In the genomic region with DNA sequence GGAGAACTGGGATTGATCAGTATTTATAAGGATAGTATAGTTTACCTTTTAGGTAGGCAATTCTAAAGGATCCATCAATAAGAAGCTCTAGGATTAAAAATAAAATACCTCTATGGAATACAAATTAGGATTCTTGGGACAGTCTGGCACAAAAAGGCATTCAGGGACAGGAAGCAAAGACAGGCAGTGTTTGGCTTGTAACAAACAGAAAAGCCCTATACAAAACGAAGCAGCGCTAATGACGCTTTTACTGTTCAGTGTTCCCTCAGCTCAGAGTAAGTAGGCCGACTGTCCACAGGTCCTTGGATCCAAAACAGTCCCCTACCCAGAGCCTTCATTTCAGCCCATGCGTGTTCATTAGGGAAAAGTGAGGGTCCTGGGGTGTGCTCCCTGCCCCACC, we compare ENCODE assay signal across 24 cellular contexts.
DNase-seq lines count a peak whose midpoint lies in the region; ATAC-seq, FAIRE-seq and TF ChIP-seq lines count a peak whose summit lies in the region.
"Had no signal": no experiment of that assay in that cellular context is flagged by ENCODE, and none has a peak within 500 bp of the region (broad histone marks: within the 10 kb centered on the region; RNA-seq: fewer than 3 reads in every experiment).

No MANE protein-coding gene starts in this region.

- H3K36me3 ChIP-seq in GM12878 (ENCODE audit: control insufficient read depth in 2 of 2, insufficient read depth in 2 of 2, low read length in 1 of 2): no peaks in the 10 kb centered on the region
- no peaks in the 10 kb centered on the region for H3K36me3 ChIP-seq in neural progenitor cell
- H3K36me3 ChIP-seq: MG63, Peyer's patch had no signal

- TF ChIP-seq EP300 in GM12878 (IDR thresholded peaks at IDR 0.05; ENCODE audit: borderline replicate concordance in 1 of 2, control insufficient read depth in 1 of 2, low read depth in 2 of 2, low read length in 2 of 2): no peak

- H3K4me1 ChIP-seq in GM12878 (ENCODE audit: control insufficient read depth, insufficient read depth, low read length) (peaks cover 19% of the 10 kb centered on the region), neural progenitor cell (peaks cover 8% of the 10 kb centered on the region)
- H3K4me1 ChIP-seq: Caco-2, Peyer's patch had no signal

- TF ChIP-seq RAD21 in GM12878 (IDR thresholded peaks at IDR 0.05; ENCODE audit: insufficient read depth, low read depth, low read length): no peak

- H3K9ac ChIP-seq in GM12878 (ENCODE audit: control insufficient read depth, insufficient read depth, low read length): no peak overlapping the region
- no peak overlapping the region for H3K9ac ChIP-seq in neural progenitor cell

- intact Hi-C loops in GM12878 (cut with micrococcal nuclease; ENCODE audit: unreplicated experiment): no loop called here
- intact Hi-C loops in activated CD8-positive, alpha-beta T cell treated with anti-CD3 and anti-CD28 coated beads for 36 hours (cut with micrococcal nuclease): no loop called here

- 79% methylated on average over 5 of the region's 5 CpGs for WGBS in GM12878 (ENCODE audit: insufficient coverage, insufficient replicate concordance, low lambda C conversion rate, missing lambda C conversion rate)

- no peak overlapping the region for H3K4me3 ChIP-seq in GM12878
- no peak overlapping the region for H3K4me3 ChIP-seq in neural progenitor cell
- H3K4me3 ChIP-seq: MG63, Peyer's patch had no signal

- DNase-seq in DMS153 (lab: John Stamatoyannopoulos, UW) (peak; percentile 12), DMS153 treated with DMSO at 0.1 percent for 48 hours (lab: John Stamatoyannopoulos, UW; ENCODE audit: unreplicated experiment) (no peak), GM12878 (ENCODE audit: low read depth, low spot score) (no peak), neural progenitor cell (ENCODE audit: low spot score) (no peak)
- no peak for DNase-seq in activated CD8-positive, alpha-beta T cell treated with anti-CD3 and anti-CD28 coated beads for 36 hours
- DNase-seq: Caco-2; CD8-positive, alpha-beta T cell; DMS79 treated with DMSO at 0.1 percent for 48 hours; KBM-7; MG63; NCI-H2029 treated with DMSO at 0.1 percent for 48 hours; NCI-H2227 treated with DMSO at 0.1 percent for 48 hours; NCI-H526 treated with DMSO at 0.1 percent for 48 hours; OCI-M1; Peyer's patch; SHP77 treated with DMSO at 0.1 percent for 48 hours had no signal

- CTCF ChIA-PET in GM12878 (lab: Yijun Ruan, JAX): interaction anchor here (2.1 kb wide), 1 partner anchor 24 kb away, joined by 8 read pairs; no protein-coding TSS in a partner anchor
- CTCF ChIA-PET in activated CD8-positive, alpha-beta T cell treated with anti-CD3 and anti-CD28 coated beads for 36 hours (lab: Charles Lee): interaction anchor here (1.3 kb wide), 2 partner anchors 31 to 96 kb away, joined by 4 read pairs; no protein-coding TSS in a partner anchor

- POLR2A ChIA-PET in GM12878 (lab: Charles Lee): interaction anchor here (0.9 kb wide), 1 partner anchor 47 kb away, joined by 3 read pairs; no protein-coding TSS in a partner anchor
- POLR2A ChIA-PET in activated CD8-positive, alpha-beta T cell treated with anti-CD3 and anti-CD28 coated beads for 36 hours (lab: Charles Lee): no interaction called here

- no peak overlapping the region for H3K4me3 Mint-ChIP-seq in neural progenitor cell
- H3K4me3 Mint-ChIP-seq in activated CD8-positive, alpha-beta T cell treated with anti-CD3 and anti-CD28 coated beads for 36 hours: no peak overlapping the region
- H3K4me3 Mint-ChIP-seq: B cell; CD8-positive, alpha-beta T cell had no signal

- ATAC-seq in GM12878: no peak
- ATAC-seq in activated CD8-positive, alpha-beta T cell treated with anti-CD3 and anti-CD28 coated beads for 36 hours: no peak
- ATAC-seq in GM21619 (IDR thresholded peaks at IDR 0.05; ENCODE audit: unreplicated experiment): no peak
- ATAC-seq in HG02884 (IDR thresholded peaks at IDR 0.05; ENCODE audit: unreplicated experiment): no peak
- ATAC-seq in GM21717 (IDR thresholded peaks at IDR 0.05; ENCODE audit: unreplicated experiment): no peak
- ATAC-seq: CD8-positive, alpha-beta T cell had no signal

- H3K27me3 ChIP-seq in GM12878 (replicated peaks in 1 of 2; ENCODE audit: control insufficient read depth in 2 of 2, insufficient read depth in 2 of 2, low read length in 1 of 2) (no peaks in the 10 kb centered on the region), neural progenitor cell (no peaks in the 10 kb centered on the region)
- H3K27me3 ChIP-seq: MG63, Peyer's patch had no signal

- SMC1A ChIA-PET in GM12878 (lab: Charles Lee; ENCODE audit: uncharacterized antibody, unreplicated experiment): interaction anchor here (0.7 to 1.8 kb wide), 4 partner anchors 9 to 286 kb away, joined by 3 to 5 read pairs (median 3); no protein-coding TSS in a partner anchor

- H3K36me3 Mint-ChIP-seq in neural progenitor cell: no peaks in the 10 kb centered on the region
- no peaks in the 10 kb centered on the region for H3K36me3 Mint-ChIP-seq in activated CD8-positive, alpha-beta T cell treated with anti-CD3 and anti-CD28 coated beads for 36 hours (ENCODE audit: low read depth)
- H3K36me3 Mint-ChIP-seq: CD8-positive, alpha-beta T cell had no signal

- no peaks in the 10 kb centered on the region for H3K79me2 ChIP-seq in GM12878 (ENCODE audit: control insufficient read depth, insufficient read depth, low read length)
- H3K79me2 ChIP-seq in neural progenitor cell (ENCODE audit: low read depth): no peaks in the 10 kb centered on the region

- in situ Hi-C loops in GM12878 (cut with MboI): no loop called here

- no peak for TF ChIP-seq POLR2A in GM12878 (IDR thresholded peaks at IDR 0.05; ENCODE audit: low read depth, low read length)

- H3K9me3 Mint-ChIP-seq in neural progenitor cell: no peaks in the 10 kb centered on the region
- H3K9me3 Mint-ChIP-seq in activated CD8-positive, alpha-beta T cell treated with anti-CD3 and anti-CD28 coated beads for 36 hours: no peaks in the 10 kb centered on the region
- H3K9me3 Mint-ChIP-seq: CD8-positive, alpha-beta T cell had no signal

- peaks cover 12% of the 10 kb centered on the region for H3K4me1 Mint-ChIP-seq in neural progenitor cell
- no peaks in the 10 kb centered on the region for H3K4me1 Mint-ChIP-seq in activated CD8-positive, alpha-beta T cell treated with anti-CD3 and anti-CD28 coated beads for 36 hours (ENCODE audit: low read depth)

- H3K27ac ChIP-seq in GM12878 (ENCODE audit: control insufficient read depth, insufficient read depth) (no peak overlapping the region), neural progenitor cell (no peak overlapping the region)
- H3K27ac ChIP-seq: 22Rv1, C4-2B, Peyer's patch had no signal

- H4K20me1 ChIP-seq in GM12878 (ENCODE audit: control insufficient read depth, insufficient read depth) (no peaks in the 10 kb centered on the region), neural progenitor cell (ENCODE audit: low read depth) (no peaks in the 10 kb centered on the region)

- H3F3A ChIP-seq in neural progenitor cell (ENCODE audit: low read depth): no peaks in the 10 kb centered on the region

- H3K9me3 ChIP-seq in GM12878 (replicated peaks; ENCODE audit: control insufficient read depth, insufficient read depth, low read length) (no peaks in the 10 kb centered on the region), neural progenitor cell (ENCODE audit: low read depth) (no peaks in the 10 kb centered on the region)
- H3K9me3 ChIP-seq: Caco-2, MG63, Peyer's patch had no signal

- TF ChIP-seq CTCF in GM12878 (IDR thresholded peaks at IDR 0.05 in 2 of 3, conservative IDR thresholded peaks at IDR 0.05 in 1 of 3; ENCODE audit: control insufficient read depth in 2 of 3, extremely low read depth in 1 of 3, insufficient read depth in 1 of 3, low read depth in 3 of 3, low read length in 3 of 3) (no peak), neural progenitor cell (IDR thresholded peaks at IDR 0.05) (no peak)
- no peak for TF ChIP-seq CTCF in activated CD8-positive, alpha-beta T cell treated with anti-CD3 and anti-CD28 coated beads for 36 hours (IDR thresholded peaks at IDR 0.05)

- H2AFZ ChIP-seq in GM12878 (ENCODE audit: control insufficient read depth, low read depth, low read length) (peak overlapping the region; percentile 92), neural progenitor cell (replicated peaks) (peak overlapping the region; percentile 24)

- RAD21 ChIA-PET in GM12878 (lab: Charles Lee; ENCODE audit: unreplicated experiment): no interaction called here

- no peak overlapping the region for H3K27ac Mint-ChIP-seq in neural progenitor cell
- H3K27ac Mint-ChIP-seq in activated CD8-positive, alpha-beta T cell treated with anti-CD3 and anti-CD28 coated beads for 36 hours: no peak overlapping the region
- H3K27ac Mint-ChIP-seq: B cell; CD8-positive, alpha-beta T cell had no signal

- no peak for FAIRE-seq in GM12878 (lab: Jason Lieb, UNC)
- FAIRE-seq: H54, HTR-8/SVneo had no signal

- BruUV-seq in GM12878 (replicated peaks; lab: Mats Ljungman, UMichigan): no TSS peak

- H3K4me2 ChIP-seq in GM12878 (ENCODE audit: control insufficient read depth, insufficient read depth) (peak overlapping the region; percentile 34; the same call in 1 of the 2 replicates), neural progenitor cell (no peak overlapping the region)

- H3K27me3 Mint-ChIP-seq in neural progenitor cell (ENCODE audit: insufficient read depth, low read depth): peaks cover 6% of the 10 kb centered on the region
- H3K27me3 Mint-ChIP-seq in activated CD8-positive, alpha-beta T cell treated with anti-CD3 and anti-CD28 coated beads for 36 hours: peaks cover 8% of the 10 kb centered on the region

TF ChIP-seq in GM12878, 131 proteins besides CTCF, POLR2A, EP300 and RAD21 (continues in another document):
- TF ChIP-seq GABPA (IDR thresholded peaks at IDR 0.05; ENCODE audit: low read depth) (no peak), POU2F2 (IDR thresholded peaks at IDR 0.05; ENCODE audit: borderline replicate concordance, low read depth, low read length) (no peak), POLR2AphosphoS2 (IDR thresholded peaks at IDR 0.05; ENCODE audit: low read depth, low read length) (no peak), IRF4 (IDR thresholded peaks at IDR 0.05; ENCODE audit: low read depth, low read length) (no peak)
